Comparison of ENCODE assay signal across 23 cellular contexts in genomic region chr1:209421186-209421585, GRCh38.
DNase-seq lines count a peak whose midpoint lies in the region; ATAC-seq and TF ChIP-seq lines count a peak whose summit lies in the region.
"Had no signal": no experiment of that assay in that cellular context is flagged by ENCODE, and none has a peak within 500 bp of the region (broad histone marks: within the 10 kb centered on the region; RNA-seq: fewer than 3 reads in every experiment).

No MANE protein-coding gene starts in this region.

- no peaks in the 10 kb centered on the region for H3K4me1 ChIP-seq in osteoblast (ENCODE audit: insufficient read depth, low read length)
- H3K4me1 ChIP-seq: A549, BE2C, lower lobe of right lung had no signal

- H3K4me2 ChIP-seq in osteoblast (ENCODE audit: insufficient read depth, low read length), result no peak overlapping the region
- H3K4me2 ChIP-seq: A549 had no signal

- no peaks in the 10 kb centered on the region for H3K9me3 ChIP-seq in osteoblast (ENCODE audit: low read depth, low read length)
- H3K9me3 ChIP-seq: A549, BE2C, lower lobe of right lung had no signal

- ATAC-seq in HG02798 (IDR thresholded peaks at IDR 0.05; ENCODE audit: poor library complexity, unreplicated experiment), result no peak
- ATAC-seq: A549; activated CD8-positive, alpha-beta T cell treated with anti-CD3 and anti-CD28 coated beads for 36 hours; lower lobe of right lung; Panc1; T-cell had no signal

- H3K36me3 ChIP-seq in osteoblast (ENCODE audit: insufficient read depth, low read length), result no peaks in the 10 kb centered on the region
- H3K36me3 ChIP-seq: BE2C, lower lobe of right lung had no signal

- H3K27ac ChIP-seq in coronary artery, result no peak overlapping the region
- H3K27ac ChIP-seq in layer of hippocampus (ENCODE audit: low read depth, low read length), result peak overlapping the region; percentile 42
- no peak overlapping the region for H3K27ac ChIP-seq in osteoblast (ENCODE audit: low read depth, low read length)
- H3K27ac ChIP-seq: lower lobe of right lung had no signal

- H4K20me1 ChIP-seq in osteoblast (ENCODE audit: insufficient read depth, low read length), result no peaks in the 10 kb centered on the region

- DNase-seq in A172 (ENCODE audit: low spot score), result peak; percentile 87
- peak; percentile 62 for DNase-seq in NCI-H82 (lab: John Stamatoyannopoulos, UW)
- peak; percentile 40 for DNase-seq in coronary artery (ENCODE audit: low spot score)
- DNase-seq in UCSD-AML1 (lab: John Stamatoyannopoulos, UW; ENCODE audit: unreplicated experiment), result no peak
- DNase-seq in GM10266 (ENCODE audit: extremely low spot score), result no peak
- no peak for DNase-seq in osteoblast (ENCODE audit: insufficient read length, low spot score, missing footprints)
- DNase-seq: activated CD4-positive, CD25-positive, alpha-beta regulatory T cell treated with anti-CD3 and anti-CD28 coated beads, Interleukin-2, amount 50 U/mL, for 72 hours; activated CD8-positive, alpha-beta T cell treated with anti-CD3 and anti-CD28 coated beads for 36 hours; activated effector memory CD4-positive, alpha-beta T cell treated with anti-CD3 and anti-CD28 coated beads, Interleukin-2, amount 50 U/mL, for 16 hours; BE2C; DND-41; effector memory CD4-positive, alpha-beta T cell; kidney; lower lobe of right lung; NCI-H1436; NCI-H510A treated with DMSO at 0.1 percent for 48 hours; small intestine; stimulated activated CD4-positive, alpha-beta T cell treated with anti-CD3 and anti-CD28 coated beads, Interleukin-1b, Interleukin-23, amount 100 ng/mL, for 48 hours; T-cell had no signal

- H2AFZ ChIP-seq in osteoblast (ENCODE audit: low read length), result no peak overlapping the region

- H3K4me3 ChIP-seq in coronary artery, result no peak overlapping the region
- no peak overlapping the region for H3K4me3 ChIP-seq in osteoblast (ENCODE audit: insufficient read depth, low read length)
- H3K4me3 ChIP-seq: A549, lower lobe of right lung had no signal

- TF ChIP-seq CTCF in coronary artery (IDR thresholded peaks at IDR 0.05) (no peak), GM10266 (IDR thresholded peaks at IDR 0.05; ENCODE audit: control insufficient read depth, insufficient read depth, low read depth, missing control alignments) (no peak), osteoblast (IDR thresholded peaks at IDR 0.05; ENCODE audit: extremely low read depth, low read depth, low read length) (no peak)

- H3K27me3 ChIP-seq in layer of hippocampus (ENCODE audit: control insufficient read depth, insufficient read depth, low read length) (no peaks in the 10 kb centered on the region), osteoblast (ENCODE audit: insufficient read depth, low read length) (no peaks in the 10 kb centered on the region)
- H3K27me3 ChIP-seq: BE2C had no signal

- H3K79me2 ChIP-seq in osteoblast (ENCODE audit: insufficient read depth, low read length), result no peaks in the 10 kb centered on the region

Comparison
In these comparisons a context has a peak if more than half of its experiments do, and no peak if none do; other contexts are left out.
1. DNase-seq: peak in A172 (single experiment), NCI-H82 (single experiment) and coronary artery (single experiment); none in UCSD-AML1 (single experiment), GM10266 (single experiment) and osteoblast (single experiment).